Comparison of ENCODE assay signal across 24 cellular contexts in the genomic region with DNA sequence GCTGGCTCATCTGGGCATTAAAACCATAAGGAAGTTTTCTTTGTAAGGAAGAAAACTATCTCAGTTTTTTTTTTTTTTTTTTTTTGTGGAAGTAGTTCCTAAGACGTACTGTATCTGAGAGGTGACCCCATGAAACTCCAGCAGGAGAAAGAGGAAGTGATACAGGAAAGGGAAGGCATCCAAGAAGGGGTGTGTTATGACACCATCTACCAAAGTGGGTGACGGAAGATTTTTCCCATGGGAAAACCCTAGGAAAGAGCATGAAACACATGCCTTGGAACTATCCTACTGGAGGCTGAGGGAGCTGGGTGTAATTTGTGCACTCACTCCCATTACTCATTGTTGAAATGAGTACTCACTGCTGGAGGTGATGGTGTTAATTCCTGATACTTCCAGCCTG.
"Had no signal": no experiment of that assay in that cellular context is flagged by ENCODE, and none has a peak within 500 bp of the region (broad histone marks: within the 10 kb centered on the region; RNA-seq: fewer than 3 reads in every experiment).

No MANE protein-coding gene starts in this region.

- H3K4me3 ChIP-seq: body of pancreas, gastroesophageal sphincter, upper lobe of left lung had no signal

- H3K4me1 ChIP-seq: body of pancreas had no signal

- H3K9me3 Mint-ChIP-seq: activated naive CD4-positive, alpha-beta T cell treated with anti-CD3 and anti-CD28 coated beads, Interleukin-2, amount 10 ng/mL, durations not matched to agents 7 days and 5 days; T-helper 1 cell treated with Interleukin-12 subunit alpha and Interleukin-12 subunit beta and Interleukin-4 antibody, amounts not matched to agents 30 μg/mL and 1 μg/mL, for 36 hours had no signal

- H3K27ac Mint-ChIP-seq: activated B cell treated with CpG ODN at 0.5 μM for 24 hours; activated CD4-positive, alpha-beta memory T cell treated with anti-CD3 and anti-CD28 coated beads for 36 hours; activated naive CD4-positive, alpha-beta T cell treated with anti-CD3 and anti-CD28 coated beads, Interleukin-2, amount 10 ng/mL, durations not matched to agents 7 days and 5 days; activated naive CD8-positive, alpha-beta T cell treated with anti-CD3 and anti-CD28 coated beads, Interleukin-2, amount 50 U/mL, for 24 hours; activated T-cell treated with anti-CD3 and anti-CD28 coated beads, Interleukin-2, amount 50 U/mL, for 72 hours; natural killer cell treated with Interleukin-12 subunit alpha and Interleukin-12 subunit beta and Interleukin-15 and Interleukin-18, amount 100 ng/mL, for 72 hours; progenitor cell of endocrine pancreas; T-helper 1 cell treated with Interleukin-12 subunit alpha and Interleukin-12 subunit beta and Interleukin-4 antibody, amounts not matched to agents 30 μg/mL and 1 μg/mL, for 36 hours had no signal

- H3K27ac ChIP-seq: body of pancreas, gastroesophageal sphincter, upper lobe of left lung had no signal

- H3K36me3 ChIP-seq: gastroesophageal sphincter, upper lobe of left lung had no signal

- H3K4me1 Mint-ChIP-seq: activated naive CD4-positive, alpha-beta T cell treated with anti-CD3 and anti-CD28 coated beads, Interleukin-2, amount 10 ng/mL, durations not matched to agents 7 days and 5 days; activated naive CD8-positive, alpha-beta T cell treated with anti-CD3 and anti-CD28 coated beads, Interleukin-2, amount 50 U/mL, for 24 hours had no signal

- H3K27me3 ChIP-seq: body of pancreas, gastroesophageal sphincter, upper lobe of left lung had no signal

- H3K27me3 Mint-ChIP-seq: activated B cell treated with CpG ODN at 0.5 μM for 24 hours; activated CD4-positive, alpha-beta memory T cell treated with anti-CD3 and anti-CD28 coated beads for 36 hours; activated naive CD4-positive, alpha-beta T cell treated with anti-CD3 and anti-CD28 coated beads, Interleukin-2, amount 10 ng/mL, durations not matched to agents 7 days and 5 days; activated naive CD8-positive, alpha-beta T cell treated with anti-CD3 and anti-CD28 coated beads, Interleukin-2, amount 50 U/mL, for 24 hours; natural killer cell treated with Interleukin-12 subunit alpha and Interleukin-12 subunit beta and Interleukin-15 and Interleukin-18, amount 100 ng/mL, for 72 hours; progenitor cell of endocrine pancreas had no signal

- ATAC-seq: activated naive CD8-positive, alpha-beta T cell treated with anti-CD3 and anti-CD28 coated beads, Interleukin-2, amount 50 U/mL, for 24 hours; activated T-cell treated with anti-CD3 and anti-CD28 coated beads, Interleukin-2, amount 50 U/mL, for 72 hours; body of pancreas; esophagus mucosa; gastroesophageal sphincter; left ventricle myocardium superior; natural killer cell treated with Interleukin-12 subunit alpha and Interleukin-12 subunit beta and Interleukin-15 and Interleukin-18, amount 100 ng/mL, for 72 hours had no signal

- H3K36me3 Mint-ChIP-seq: activated CD4-positive, alpha-beta memory T cell treated with anti-CD3 and anti-CD28 coated beads for 36 hours; activated naive CD4-positive, alpha-beta T cell treated with anti-CD3 and anti-CD28 coated beads, Interleukin-2, amount 10 ng/mL, durations not matched to agents 7 days and 5 days; natural killer cell treated with Interleukin-12 subunit alpha and Interleukin-12 subunit beta and Interleukin-15 and Interleukin-18, amount 100 ng/mL, for 72 hours had no signal

- DNase-seq: activated B cell treated with CpG ODN at 0.5 μM for 24 hours; activated CD4-positive, alpha-beta memory T cell treated with anti-CD3 and anti-CD28 coated beads for 36 hours; activated CD4-positive, alpha-beta T cell treated with anti-CD3 and anti-CD28 coated beads for 4 hours; activated effector memory CD4-positive, alpha-beta T cell treated with Interleukin-2 at 50 U/mL for 16 hours; activated naive CD4-positive, alpha-beta T cell treated with anti-CD3 and anti-CD28 coated beads, Interleukin-2, amount 10 ng/mL, durations not matched to agents 7 days and 5 days; activated naive CD8-positive, alpha-beta T cell treated with anti-CD3 and anti-CD28 coated beads, Interleukin-2, amount 50 U/mL, for 24 hours; activated T-cell treated with anti-CD3 and anti-CD28 coated beads, Interleukin-2, amount 50 U/mL, for 72 hours; anterior cingulate cortex; body of pancreas; caudate nucleus; effector memory CD4-positive, alpha-beta T cell; head of caudate nucleus; hypothalamus; left ventricle myocardium superior; mammary epithelial cell; stimulated activated CD4-positive, alpha-beta T cell treated with anti-CD3 and anti-CD28 coated beads, Interleukin-2, amount 100 ng/mL, for 48 hours; stimulated activated naive CD4-positive, alpha-beta T cell; T1000; upper lobe of left lung had no signal

- H3K4me3 Mint-ChIP-seq: activated B cell treated with CpG ODN at 0.5 μM for 24 hours; activated CD4-positive, alpha-beta memory T cell treated with anti-CD3 and anti-CD28 coated beads for 36 hours; activated naive CD4-positive, alpha-beta T cell treated with anti-CD3 and anti-CD28 coated beads, Interleukin-2, amount 10 ng/mL, durations not matched to agents 7 days and 5 days; activated naive CD8-positive, alpha-beta T cell treated with anti-CD3 and anti-CD28 coated beads, Interleukin-2, amount 50 U/mL, for 24 hours; activated T-cell treated with anti-CD3 and anti-CD28 coated beads, Interleukin-2, amount 50 U/mL, for 72 hours; natural killer cell treated with Interleukin-12 subunit alpha and Interleukin-12 subunit beta and Interleukin-15 and Interleukin-18, amount 100 ng/mL, for 72 hours; T-helper 1 cell treated with Interleukin-12 subunit alpha and Interleukin-12 subunit beta and Interleukin-4 antibody, amounts not matched to agents 30 μg/mL and 1 μg/mL, for 36 hours had no signal
